Comparison of ENCODE assay signal across 12 cellular contexts in the genomic region with DNA sequence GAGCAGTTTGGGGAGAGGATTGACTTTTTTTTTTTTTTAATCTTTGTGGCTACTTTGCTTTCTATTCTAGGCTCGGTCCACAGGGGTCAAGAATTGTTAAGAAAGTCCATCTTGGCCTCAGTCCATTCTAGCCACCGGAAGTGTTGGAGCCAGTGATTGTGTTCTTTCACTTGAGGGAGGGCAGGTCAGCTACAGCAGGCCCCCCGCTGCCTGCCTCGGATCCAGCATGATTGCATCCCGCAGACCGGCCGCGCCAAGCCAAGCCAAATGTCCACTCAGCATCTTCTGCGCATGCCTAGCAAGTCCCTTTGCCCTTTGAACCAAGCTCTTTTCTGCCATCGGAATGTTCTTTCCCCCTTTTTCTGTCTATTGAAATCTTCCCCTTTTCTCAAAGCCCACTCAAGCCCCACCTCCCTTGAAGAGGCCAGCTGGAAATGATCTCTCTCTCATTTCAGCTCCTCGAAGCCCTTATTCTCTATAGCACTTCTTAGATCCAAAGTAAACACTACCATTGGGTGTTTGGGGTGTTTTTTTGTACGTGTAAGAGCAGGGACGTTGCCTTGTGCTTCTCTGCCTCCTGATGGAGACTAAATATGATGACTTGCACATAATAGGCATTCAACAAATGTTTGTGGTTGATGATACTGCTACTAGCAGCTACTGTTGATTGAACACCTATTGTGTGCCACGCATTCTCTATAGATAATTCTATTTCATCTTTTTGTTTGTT.
A peak's percentile ranks its signal among the peaks of the same experiment; 100 is the strongest.
DNase-seq lines count a peak whose midpoint lies in the region; ATAC-seq, FAIRE-seq and TF ChIP-seq lines count a peak whose summit lies in the region.
"Had no signal": no experiment of that assay in that cellular context is flagged by ENCODE, and none has a peak within 500 bp of the region (broad histone marks: within the 10 kb centered on the region; RNA-seq: fewer than 3 reads in every experiment).

No MANE protein-coding gene starts in this region.

- no peak for ATAC-seq in activated T-cell treated with anti-CD3 and anti-CD28 coated beads, Interleukin-2, amount 50 U/mL, for 72 hours (replicated peaks in 1 of 2)
- peak; percentile 73 for ATAC-seq in left lobe of liver
- no peak for ATAC-seq in HG02938 (IDR thresholded peaks at IDR 0.05; ENCODE audit: unreplicated experiment)
- ATAC-seq: stimulated activated naive B cell treated with anti-CD40 and anti-IgM and Interleukin-4, amounts not matched to agents 10 μg/mL and 1 μg/mL and 100 μg/mL, for 72 hours had no signal

- H3K36me3 ChIP-seq in astrocyte (ENCODE audit: insufficient read depth, low read length) (no peaks in the 10 kb centered on the region), BE2C (no peaks in the 10 kb centered on the region)
- H3K36me3 ChIP-seq: adrenal gland had no signal

- H3K27ac ChIP-seq in astrocyte (ENCODE audit: low read depth, low read length), result no peak overlapping the region

- no peak overlapping the region for H2AFZ ChIP-seq in astrocyte (ENCODE audit: low read depth, low read length)

- H3K9me3 Mint-ChIP-seq in activated T-cell treated with anti-CD3 and anti-CD28 coated beads, Interleukin-2, amount 50 U/mL, for 72 hours, result no peaks in the 10 kb centered on the region
- H3K9me3 Mint-ChIP-seq in astrocyte (ENCODE audit: unreplicated experiment) (no peaks in the 10 kb centered on the region), type B pancreatic cell (no peaks in the 10 kb centered on the region)
- H3K9me3 Mint-ChIP-seq: stimulated activated naive B cell treated with anti-CD40 and anti-IgM and Interleukin-4, amounts not matched to agents 10 μg/mL and 1 μg/mL and 100 μg/mL, for 72 hours had no signal

- peak overlapping the region; percentile 49 for H3K4me2 ChIP-seq in astrocyte (ENCODE audit: low read length)

- no peak overlapping the region for H3K9ac ChIP-seq in astrocyte (ENCODE audit: low read length)

- DNase-seq in activated T-cell treated with anti-CD3 and anti-CD28 coated beads, Interleukin-2, amount 50 U/mL, for 72 hours, result no peak
- no peak for DNase-seq in activated T-cell treated with anti-CD3 and anti-CD28 coated beads, Interleukin-2, amount 50 U/mL, for 1 hour
- DNase-seq in astrocyte (ENCODE audit: low read depth), result peak; percentile 63
- peak; percentile 47 for DNase-seq in left lobe of liver (ENCODE audit: low spot score)
- no peak for DNase-seq in type B pancreatic cell (ENCODE audit: extremely low spot score, unreplicated experiment)
- DNase-seq in BE2C, result no peak
- no peak for DNase-seq in ecto neural progenitor cell (ENCODE audit: low spot score)
- DNase-seq: activated CD4-positive, alpha-beta T cell treated with anti-CD3 and anti-CD28 coated beads for 48 hours; stimulated activated naive B cell treated with anti-CD40 and anti-IgM and Interleukin-4, amounts not matched to agents 10 μg/mL and 1 μg/mL and 100 μg/mL, for 72 hours had no signal

- no peak overlapping the region for H3K4me3 ChIP-seq in astrocyte (ENCODE audit: insufficient read depth, low read depth, low read length)
- no peak overlapping the region for H3K4me3 ChIP-seq in BE2C (ENCODE audit: low read depth, low read length)
- H3K4me3 ChIP-seq: adrenal gland had no signal

- H3K36me3 Mint-ChIP-seq in activated T-cell treated with anti-CD3 and anti-CD28 coated beads, Interleukin-2, amount 50 U/mL, for 72 hours (ENCODE audit: insufficient read depth in 2 of 2), result no peaks in the 10 kb centered on the region
- H3K36me3 Mint-ChIP-seq in astrocyte (ENCODE audit: low read depth, unreplicated experiment), result no peaks in the 10 kb centered on the region
- H3K36me3 Mint-ChIP-seq in type B pancreatic cell, result no peaks in the 10 kb centered on the region
- H3K36me3 Mint-ChIP-seq: stimulated activated naive B cell treated with anti-CD40 and anti-IgM and Interleukin-4, amounts not matched to agents 10 μg/mL and 1 μg/mL and 100 μg/mL, for 72 hours had no signal

- H3K27ac Mint-ChIP-seq in activated T-cell treated with anti-CD3 and anti-CD28 coated beads, Interleukin-2, amount 50 U/mL, for 72 hours, result no peak overlapping the region
- H3K27ac Mint-ChIP-seq in astrocyte (ENCODE audit: unreplicated experiment) (peak overlapping the region; percentile 69), type B pancreatic cell (peak overlapping the region; percentile 21)
- H3K27ac Mint-ChIP-seq: B cell; stimulated activated naive B cell treated with anti-CD40 and anti-IgM and Interleukin-4, amounts not matched to agents 10 μg/mL and 1 μg/mL and 100 μg/mL, for 72 hours had no signal

- H3K4me1 Mint-ChIP-seq in activated T-cell treated with anti-CD3 and anti-CD28 coated beads, Interleukin-2, amount 50 U/mL, for 72 hours (ENCODE audit: low read depth), result peaks cover 16% of the 10 kb centered on the region
- H3K4me1 Mint-ChIP-seq in astrocyte (ENCODE audit: low read depth, unreplicated experiment) (peaks cover 4% of the 10 kb centered on the region), type B pancreatic cell (ENCODE audit: unreplicated experiment) (peaks cover 27% of the 10 kb centered on the region)

- H3K27me3 ChIP-seq in astrocyte (ENCODE audit: insufficient read depth, low read length) (no peaks in the 10 kb centered on the region), BE2C (no peaks in the 10 kb centered on the region)

- H3K79me2 ChIP-seq in astrocyte (ENCODE audit: insufficient read depth, low read length), result no peaks in the 10 kb centered on the region

- TF ChIP-seq CTCF in astrocyte (IDR thresholded peaks at IDR 0.05; ENCODE audit: insufficient read depth, low read depth, low read length), result no peak
- no peak for TF ChIP-seq CTCF in type B pancreatic cell (conservative IDR thresholded peaks at IDR 0.05)
- no peak for TF ChIP-seq CTCF in BE2C (IDR thresholded peaks at IDR 0.05; ENCODE audit: low read depth, low read length)

- peak overlapping the region; percentile 43 to 68 for H3K4me3 Mint-ChIP-seq in activated T-cell treated with anti-CD3 and anti-CD28 coated beads, Interleukin-2, amount 50 U/mL, for 72 hours
- no peak overlapping the region for H3K4me3 Mint-ChIP-seq in astrocyte (ENCODE audit: unreplicated experiment)
- H3K4me3 Mint-ChIP-seq in type B pancreatic cell, result no peak overlapping the region
- H3K4me3 Mint-ChIP-seq: B cell; stimulated activated naive B cell treated with anti-CD40 and anti-IgM and Interleukin-4, amounts not matched to agents 10 μg/mL and 1 μg/mL and 100 μg/mL, for 72 hours had no signal

- no peaks in the 10 kb centered on the region for H3K9me3 ChIP-seq in astrocyte (ENCODE audit: insufficient read depth, low read depth, low read length)
- H3K9me3 ChIP-seq in BE2C, result no peaks in the 10 kb centered on the region
- H3K9me3 ChIP-seq: adrenal gland had no signal

- peaks cover 13% of the 10 kb centered on the region for H3K27me3 Mint-ChIP-seq in activated T-cell treated with anti-CD3 and anti-CD28 coated beads, Interleukin-2, amount 50 U/mL, for 72 hours (ENCODE audit: low read depth)
- H3K27me3 Mint-ChIP-seq in astrocyte (ENCODE audit: low read depth, unreplicated experiment), result peaks cover 10% of the 10 kb centered on the region
- no peaks in the 10 kb centered on the region for H3K27me3 Mint-ChIP-seq in type B pancreatic cell

- no peaks in the 10 kb centered on the region for H4K20me1 ChIP-seq in astrocyte (ENCODE audit: insufficient read depth, low read length)

- peak; percentile 47 for FAIRE-seq in astrocyte (lab: Jason Lieb, UNC)

- H3K4me1 ChIP-seq in astrocyte (ENCODE audit: insufficient read depth, low read length), result peaks cover 11% of the 10 kb centered on the region
- H3K4me1 ChIP-seq in BE2C, result peaks cover 27% of the 10 kb centered on the region
- H3K4me1 ChIP-seq: adrenal gland had no signal

Comparison
In these comparisons a context has a peak if more than half of its experiments do, and no peak if none do; other contexts are left out.
1. DNase-seq: peak in astrocyte (single experiment) and left lobe of liver (single experiment); none in activated T-cell treated with anti-CD3 and anti-CD28 coated beads, Interleukin-2, amount 50 U/mL, for 72 hours (0 of 2), activated T-cell treated with anti-CD3 and anti-CD28 coated beads, Interleukin-2, amount 50 U/mL, for 1 hour (single experiment), type B pancreatic cell (single experiment), BE2C (single experiment) and ecto neural progenitor cell (single experiment).
2. H3K4me3 Mint-ChIP-seq: peak in activated T-cell treated with anti-CD3 and anti-CD28 coated beads, Interleukin-2, amount 50 U/mL, for 72 hours (2 of 2); none in astrocyte (single experiment) and type B pancreatic cell (single experiment).